25 cellular contexts compared by ENCODE assay signal in genomic region chr17:36726199-36726598, GRCh38.
DNase-seq lines count a peak whose midpoint lies in the region; ATAC-seq, FAIRE-seq and TF ChIP-seq lines count a peak whose summit lies in the region.
"Had no signal": no experiment of that assay in that cellular context is flagged by ENCODE, and none has a peak within 500 bp of the region (broad histone marks: within the 10 kb centered on the region; RNA-seq: fewer than 3 reads in every experiment).

No MANE protein-coding gene starts in this region.

- H3K4me1 ChIP-seq in CD8-positive, alpha-beta T cell (ENCODE audit: insufficient read depth, low read length), result peaks cover 60% of the 10 kb centered on the region
- H3K4me1 ChIP-seq in breast epithelium (no peaks in the 10 kb centered on the region), pancreas (no peaks in the 10 kb centered on the region)

- H3K36me3 ChIP-seq in CD8-positive, alpha-beta T cell (ENCODE audit: insufficient read depth, low read length), result no peaks in the 10 kb centered on the region
- no peaks in the 10 kb centered on the region for H3K36me3 ChIP-seq in breast epithelium
- H3K36me3 ChIP-seq in pancreas, result no peaks in the 10 kb centered on the region
- H3K36me3 ChIP-seq: left ventricle myocardium inferior, Peyer's patch, tibial nerve had no signal

- DNase-seq in T-helper 1 cell (no peak), endothelial cell (ENCODE audit: low spot score) (no peak), breast epithelium (ENCODE audit: low spot score in 2 of 2) (no peak), KG1 (lab: John Stamatoyannopoulos, UW) (no peak), pancreas (no peak)
- DNase-seq in CD8-positive, alpha-beta T cell, result no peak
- peak; percentile 36 for DNase-seq in activated CD8-positive, alpha-beta T cell treated with anti-CD3 and anti-CD28 coated beads, Interleukin-2, amount 10 ng/mL, durations not matched to agents 7 days and 5 days
- DNase-seq: 8988T; activated CD4-positive, CD25-positive, alpha-beta regulatory T cell treated with anti-CD3 and anti-CD28 coated beads, Interleukin-2, amount 50 U/mL, for 72 hours; body of pancreas; GF-D8; glutamatergic neuron; islet precursor cell; left ventricle myocardium inferior; NCI-H1417; NCI-H2029 treated with DMSO at 0.1 percent for 48 hours; NCI-H2227 treated with DMSO at 0.1 percent for 48 hours; NCI-H526 treated with DMSO at 0.1 percent for 48 hours; Peyer's patch; SHP77 treated with DMSO at 0.1 percent for 48 hours had no signal

- H3K27ac Mint-ChIP-seq in T-helper 1 cell treated with Interleukin-12 subunit alpha and Interleukin-12 subunit beta and Interleukin-4 antibody, amounts not matched to agents 30 μg/mL and 1 μg/mL, for 36 hours, result peak overlapping the region; percentile 56
- H3K27ac Mint-ChIP-seq in CD8-positive, alpha-beta T cell, result peak overlapping the region; percentile 87
- peak overlapping the region; percentile 70 for H3K27ac Mint-ChIP-seq in activated CD8-positive, alpha-beta T cell treated with anti-CD3 and anti-CD28 coated beads, Interleukin-2, amount 10 ng/mL, durations not matched to agents 7 days and 5 days
- peak overlapping the region; percentile 9 for H3K27ac Mint-ChIP-seq in endothelial cell (ENCODE audit: unreplicated experiment)

- 76 to 85% methylated on average over 4 of the region's 4 CpGs for WGBS in pancreas, 2 donors

- no peaks in the 10 kb centered on the region for H3K9me3 Mint-ChIP-seq in T-helper 1 cell treated with Interleukin-12 subunit alpha and Interleukin-12 subunit beta and Interleukin-4 antibody, amounts not matched to agents 30 μg/mL and 1 μg/mL, for 36 hours
- no peaks in the 10 kb centered on the region for H3K9me3 Mint-ChIP-seq in CD8-positive, alpha-beta T cell
- no peaks in the 10 kb centered on the region for H3K9me3 Mint-ChIP-seq in activated CD8-positive, alpha-beta T cell treated with anti-CD3 and anti-CD28 coated beads, Interleukin-2, amount 10 ng/mL, durations not matched to agents 7 days and 5 days (ENCODE audit: insufficient read depth)
- no peaks in the 10 kb centered on the region for H3K9me3 Mint-ChIP-seq in endothelial cell (ENCODE audit: unreplicated experiment)

- H3K27me3 Mint-ChIP-seq in T-helper 1 cell treated with Interleukin-12 subunit alpha and Interleukin-12 subunit beta and Interleukin-4 antibody, amounts not matched to agents 30 μg/mL and 1 μg/mL, for 36 hours (ENCODE audit: low read depth), result peaks cover 14% of the 10 kb centered on the region
- H3K27me3 Mint-ChIP-seq in CD8-positive, alpha-beta T cell (ENCODE audit: low read depth), result peaks cover 2% of the 10 kb centered on the region
- H3K27me3 Mint-ChIP-seq in activated CD8-positive, alpha-beta T cell treated with anti-CD3 and anti-CD28 coated beads, Interleukin-2, amount 10 ng/mL, durations not matched to agents 7 days and 5 days (ENCODE audit: low read depth), result peaks cover 11% of the 10 kb centered on the region
- peaks cover 8% of the 10 kb centered on the region for H3K27me3 Mint-ChIP-seq in endothelial cell (ENCODE audit: unreplicated experiment)

- intact Hi-C loops in CD8-positive, alpha-beta T cell (cut with DNase I, micrococcal nuclease), result loop anchor here in 1 of 2 experiments (10.0 kb wide), 1 partner anchor 219 kb away; the partner anchor contains the start of gene AATF
- intact Hi-C loops in breast epithelium (cut with DNase I; ENCODE audit: low total_unique reads) (no loop called here), pancreas (cut with DNase I) (no loop called here)

- no peak for ATAC-seq in CD8-positive, alpha-beta T cell
- ATAC-seq in activated CD8-positive, alpha-beta T cell treated with anti-CD3 and anti-CD28 coated beads, Interleukin-2, amount 10 ng/mL, durations not matched to agents 7 days and 5 days, result no peak
- no peak for ATAC-seq in pancreas
- ATAC-seq: body of pancreas had no signal

- POLR2A ChIA-PET in CD8-positive, alpha-beta T cell (lab: Charles Lee), result interaction anchor here (0.7 to 1.1 kb wide), 2 partner anchors 14 to 123 kb away, joined by 3 to 5 read pairs; no protein-coding TSS in a partner anchor
- POLR2A ChIA-PET in activated CD8-positive, alpha-beta T cell treated with anti-CD3 and anti-CD28 coated beads, Interleukin-2, amount 10 ng/mL, durations not matched to agents 7 days and 5 days (lab: Charles Lee), result interaction anchor here (0.6 to 0.7 kb wide), 2 partner anchors 8 to 70 kb away, joined by 3 read pairs; no protein-coding TSS in a partner anchor

- no peak overlapping the region for H3K27ac ChIP-seq in CD8-positive, alpha-beta T cell (ENCODE audit: low read depth, low read length)
- H3K27ac ChIP-seq in breast epithelium (no peak overlapping the region), pancreas (no peak overlapping the region)
- H3K27ac ChIP-seq: body of pancreas, left ventricle myocardium inferior, Peyer's patch, tibial nerve had no signal

- H3K4me1 Mint-ChIP-seq in T-helper 1 cell treated with Interleukin-12 subunit alpha and Interleukin-12 subunit beta and Interleukin-4 antibody, amounts not matched to agents 30 μg/mL and 1 μg/mL, for 36 hours (ENCODE audit: low read depth), result peaks cover 43% of the 10 kb centered on the region
- peaks cover 76% of the 10 kb centered on the region for H3K4me1 Mint-ChIP-seq in CD8-positive, alpha-beta T cell (ENCODE audit: low read depth)
- peaks cover 67% of the 10 kb centered on the region for H3K4me1 Mint-ChIP-seq in activated CD8-positive, alpha-beta T cell treated with anti-CD3 and anti-CD28 coated beads, Interleukin-2, amount 10 ng/mL, durations not matched to agents 7 days and 5 days (ENCODE audit: low read depth)
- peaks cover 15% of the 10 kb centered on the region for H3K4me1 Mint-ChIP-seq in endothelial cell (ENCODE audit: unreplicated experiment)

- FAIRE-seq in pancreas (lab: Jason Lieb, UNC), result no peak
- FAIRE-seq: H54, TTC549 had no signal

- no peaks in the 10 kb centered on the region for H3K9me3 ChIP-seq in CD8-positive, alpha-beta T cell (ENCODE audit: low read length)
- H3K9me3 ChIP-seq in breast epithelium (no peaks in the 10 kb centered on the region), pancreas (no peaks in the 10 kb centered on the region)
- H3K9me3 ChIP-seq: body of pancreas, left ventricle myocardium inferior, Peyer's patch, tibial nerve had no signal

- no peaks in the 10 kb centered on the region for H3K36me3 Mint-ChIP-seq in T-helper 1 cell treated with Interleukin-12 subunit alpha and Interleukin-12 subunit beta and Interleukin-4 antibody, amounts not matched to agents 30 μg/mL and 1 μg/mL, for 36 hours (ENCODE audit: low read depth)
- H3K36me3 Mint-ChIP-seq in CD8-positive, alpha-beta T cell, result no peaks in the 10 kb centered on the region
- no peaks in the 10 kb centered on the region for H3K36me3 Mint-ChIP-seq in activated CD8-positive, alpha-beta T cell treated with anti-CD3 and anti-CD28 coated beads, Interleukin-2, amount 10 ng/mL, durations not matched to agents 7 days and 5 days (ENCODE audit: low read depth)
- H3K36me3 Mint-ChIP-seq in endothelial cell (ENCODE audit: low read depth, unreplicated experiment), result peaks cover 4% of the 10 kb centered on the region

- CTCF ChIA-PET in CD8-positive, alpha-beta T cell (lab: Charles Lee), result interaction anchor here (1.0 to 1.4 kb wide), 2 partner anchors 20 to 124 kb away, joined by 3 to 4 read pairs; no protein-coding TSS in a partner anchor
- CTCF ChIA-PET in activated CD8-positive, alpha-beta T cell treated with anti-CD3 and anti-CD28 coated beads, Interleukin-2, amount 10 ng/mL, durations not matched to agents 7 days and 5 days (lab: Charles Lee), result interaction anchor here (0.7 to 1.2 kb wide), 6 partner anchors 21 to 514 kb away, joined by 3 to 5 read pairs (median 4); no protein-coding TSS in a partner anchor

- H3K4me3 Mint-ChIP-seq in T-helper 1 cell treated with Interleukin-12 subunit alpha and Interleukin-12 subunit beta and Interleukin-4 antibody, amounts not matched to agents 30 μg/mL and 1 μg/mL, for 36 hours, result no peak overlapping the region
- H3K4me3 Mint-ChIP-seq in CD8-positive, alpha-beta T cell, result no peak overlapping the region
- no peak overlapping the region for H3K4me3 Mint-ChIP-seq in activated CD8-positive, alpha-beta T cell treated with anti-CD3 and anti-CD28 coated beads, Interleukin-2, amount 10 ng/mL, durations not matched to agents 7 days and 5 days
- H3K4me3 Mint-ChIP-seq in endothelial cell (ENCODE audit: unreplicated experiment), result no peak overlapping the region

- no peak for TF ChIP-seq CTCF in CD8-positive, alpha-beta T cell (IDR thresholded peaks at IDR 0.05)
- TF ChIP-seq CTCF in endothelial cell (IDR thresholded peaks at IDR 0.05; ENCODE audit: unreplicated experiment) (no peak), breast epithelium (IDR thresholded peaks at IDR 0.05) (no peak), pancreas (IDR thresholded peaks at IDR 0.05) (no peak)

- H3K27me3 ChIP-seq in CD8-positive, alpha-beta T cell (ENCODE audit: insufficient read depth, low read length), result no peaks in the 10 kb centered on the region
- peaks cover 0 to 28% of the 10 kb centered on the region in 2 donors for H3K27me3 ChIP-seq in breast epithelium
- H3K27me3 ChIP-seq in pancreas, result no peaks in the 10 kb centered on the region
- H3K27me3 ChIP-seq: body of pancreas, Peyer's patch had no signal

- no peak overlapping the region for H3K4me3 ChIP-seq in CD8-positive, alpha-beta T cell (ENCODE audit: low read depth, low read length)
- no peak overlapping the region for H3K4me3 ChIP-seq in breast epithelium
- H3K4me3 ChIP-seq in pancreas, result no peak overlapping the region
- H3K4me3 ChIP-seq: body of pancreas, left ventricle myocardium inferior, Peyer's patch, skin epidermis, tibial nerve had no signal

- TF ChIP-seq POLR2A in breast epithelium (IDR thresholded peaks at IDR 0.05), result no peak

Comparison
In these comparisons a context has a peak if more than half of its experiments do, and no peak if none do; other contexts are left out.
1. H3K27ac Mint-ChIP-seq: peak in every context shown above with its lines; median percentile 87 in CD8-positive, alpha-beta T cell; 70 in activated CD8-positive, alpha-beta T cell treated with anti-CD3 and anti-CD28 coated beads, Interleukin-2, amount 10 ng/mL, durations not matched to agents 7 days and 5 days; 56 in T-helper 1 cell treated with Interleukin-12 subunit alpha and Interleukin-12 subunit beta and Interleukin-4 antibody, amounts not matched to agents 30 μg/mL and 1 μg/mL, for 36 hours; 9 in endothelial cell.